ENCODE assay signal across 23 cellular contexts in the genomic region with DNA sequence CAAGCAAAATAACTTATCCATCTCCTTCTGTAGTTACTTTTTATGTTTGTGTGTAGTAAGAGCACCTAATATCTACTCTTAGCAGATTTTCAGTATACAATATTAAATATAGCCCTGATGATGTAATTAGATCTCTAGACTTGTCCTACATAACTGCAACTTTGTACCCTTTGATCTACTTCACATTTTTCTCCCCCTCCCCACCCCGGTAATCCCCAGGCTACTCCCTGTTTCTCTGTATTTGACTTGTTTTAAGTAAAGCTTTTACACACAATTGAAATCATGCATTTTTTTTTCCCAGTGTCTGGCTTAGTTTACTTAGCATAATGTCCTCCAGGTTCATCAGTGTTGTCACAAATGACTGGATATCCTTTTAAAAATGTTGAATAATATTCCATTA.
A peak's percentile ranks its signal among the peaks of the same experiment; 100 is the strongest.
DNase-seq lines count a peak whose midpoint lies in the region; ATAC-seq and TF ChIP-seq lines count a peak whose summit lies in the region.
"Had no signal": no experiment of that assay in that cellular context is flagged by ENCODE, and none has a peak within 500 bp of the region (broad histone marks: within the 10 kb centered on the region; RNA-seq: fewer than 3 reads in every experiment).

No MANE protein-coding gene starts in this region.

- no peak overlapping the region for H2AK5ac ChIP-seq in mesendoderm (ENCODE audit: low read length)

- no peak overlapping the region for H3K4me2 ChIP-seq in mesendoderm (ENCODE audit: low read length)
- H3K4me2 ChIP-seq: BLaER1 treated with 17β-estradiol and CSF1 and Interleukin-3, amounts not matched to agents 10 nM and 100 nM had no signal

- H3K4me1 Mint-ChIP-seq in immature natural killer cell: peaks cover 12 to 32% of the 10 kb centered on the region in 2 donors
- H3K4me1 Mint-ChIP-seq in chondrocyte (ENCODE audit: low read depth): peaks cover 22% of the 10 kb centered on the region

- no peak overlapping the region for H3K18ac ChIP-seq in mesendoderm (ENCODE audit: low read length)

- DNase-seq in GM13976 (ENCODE audit: low spot score) (peak; percentile 18), mesendoderm (peak; percentile 20), immature natural killer cell (no peak), NCI-H345 (lab: John Stamatoyannopoulos, UW) (no peak), chondrocyte (ENCODE audit: low spot score) (no peak), cerebellum (ENCODE audit: low spot score) (no peak)
- DNase-seq: AML-193; CD4-positive, alpha-beta T cell; HCEC 1CT; MG63; NCI-H1105 treated with DMSO at 0.1 percent for 48 hours; NCI-H1694; NCI-H2227 treated with DMSO at 0.1 percent for 48 hours; NCI-H510A; NCI-H69; SHP77; T-cell had no signal

- H3K4ac ChIP-seq in mesendoderm (ENCODE audit: low read depth, low read length): no peak overlapping the region

- no peaks in the 10 kb centered on the region for H3K79me1 ChIP-seq in mesendoderm (ENCODE audit: low read length)

- no peak overlapping the region for H3K4me3 Mint-ChIP-seq in immature natural killer cell
- H3K4me3 Mint-ChIP-seq in chondrocyte (ENCODE audit: unreplicated experiment): no peak overlapping the region
- H3K4me3 Mint-ChIP-seq: CD4-positive, alpha-beta T cell; T-cell had no signal

- H3K27me3 Mint-ChIP-seq in immature natural killer cell (ENCODE audit: low read depth in 3 of 3) (peaks cover 0 to 2% (median 0%) of the 10 kb centered on the region in 3 donors), chondrocyte (ENCODE audit: low read depth) (no peaks in the 10 kb centered on the region)
- H3K27me3 Mint-ChIP-seq: CD4-positive, alpha-beta T cell; T-cell had no signal

- H2BK15ac ChIP-seq in mesendoderm (replicated peaks; ENCODE audit: low read depth): no peak overlapping the region

- H3K9ac ChIP-seq in mesendoderm (ENCODE audit: low read length): no peak overlapping the region
- H3K9ac ChIP-seq: BLaER1 treated with 17β-estradiol and CSF1 and Interleukin-3, amounts not matched to agents 10 nM and 100 nM had no signal

- H3K36me3 Mint-ChIP-seq in immature natural killer cell (peaks cover 4 to 5% (median 4%) of the 10 kb centered on the region in 3 donors), chondrocyte (ENCODE audit: low read depth) (peaks cover 4% of the 10 kb centered on the region)

- TF ChIP-seq CTCF in 22Rv1 (IDR thresholded peaks at IDR 0.05) (no peak), GM13976 (IDR thresholded peaks at IDR 0.05; ENCODE audit: borderline replicate concordance, control extremely low read depth, extremely low read depth, insufficient read depth, missing control alignments) (no peak), chondrocyte (IDR thresholded peaks at IDR 0.05) (no peak)

- H3K23ac ChIP-seq in mesendoderm (ENCODE audit: low read length): no peak overlapping the region

- H2BK120ac ChIP-seq in mesendoderm (ENCODE audit: low read depth, low read length): no peak overlapping the region

- peak; percentile 40 for ATAC-seq in HG02759 (IDR thresholded peaks at IDR 0.05; ENCODE audit: unreplicated experiment)
- ATAC-seq: K562, Panc1, T-cell had no signal

- WGBS in mesendoderm (ENCODE audit: extremely low coverage, insufficient coverage, low lambda C conversion rate): no CpG with 5 or more reads among the region's 1 CpG

- H3K27me3 ChIP-seq in mesendoderm (ENCODE audit: insufficient read depth, low read length, poor library complexity): no peaks in the 10 kb centered on the region
- H3K27me3 ChIP-seq: BLaER1 treated with 17β-estradiol and CSF1 and Interleukin-3, amounts not matched to agents 10 nM and 100 nM; MG63 had no signal

- no peaks in the 10 kb centered on the region for H3K9me3 Mint-ChIP-seq in immature natural killer cell
- H3K9me3 Mint-ChIP-seq in chondrocyte (ENCODE audit: low read depth): peaks cover 7% of the 10 kb centered on the region
- H3K9me3 Mint-ChIP-seq: CD4-positive, alpha-beta T cell; T-cell had no signal

- H3K27ac Mint-ChIP-seq in immature natural killer cell: peak overlapping the region in 1 of 6 donors; percentile 53
- H3K27ac Mint-ChIP-seq in chondrocyte (ENCODE audit: unreplicated experiment): no peak overlapping the region
- H3K27ac Mint-ChIP-seq: CD4-positive, alpha-beta T cell; T-cell had no signal

- H4K8ac ChIP-seq in mesendoderm (ENCODE audit: low read depth, low read length): no peak overlapping the region

- no peak overlapping the region for H2BK5ac ChIP-seq in mesendoderm (ENCODE audit: low read length)

- H3K4me1 ChIP-seq in mesendoderm (ENCODE audit: control insufficient read depth, low read depth, low read length): no peaks in the 10 kb centered on the region
- H3K4me1 ChIP-seq: BLaER1 treated with 17β-estradiol and CSF1 and Interleukin-3, amounts not matched to agents 10 nM and 100 nM had no signal

- H3K27ac ChIP-seq in 22Rv1 (peak overlapping the region; percentile 68), mesendoderm (ENCODE audit: low read depth, low read length) (no peak overlapping the region)
- H3K27ac ChIP-seq: BLaER1 treated with 17β-estradiol and CSF1 and Interleukin-3, amounts not matched to agents 10 nM and 100 nM; RWPE1 had no signal

- in situ Hi-C loops in GM13976 (cut with MboI; ENCODE audit: low sequenced_read_pairs, unreplicated experiment): no loop called here

- H3K56ac ChIP-seq in mesendoderm (ENCODE audit: low read length): no peak overlapping the region

- H3K79me2 ChIP-seq in mesendoderm (ENCODE audit: control insufficient read depth, insufficient read depth, low read length): no peaks in the 10 kb centered on the region

- H3K36me3 ChIP-seq in mesendoderm (ENCODE audit: control insufficient read depth, insufficient read depth, low read length): no peaks in the 10 kb centered on the region
- H3K36me3 ChIP-seq: MG63 had no signal

- H4K5ac ChIP-seq in mesendoderm (ENCODE audit: low read length): no peak overlapping the region

- no peak overlapping the region for H3K4me3 ChIP-seq in mesendoderm (ENCODE audit: low read length)
- H3K4me3 ChIP-seq: BLaER1 treated with 17β-estradiol and CSF1 and Interleukin-3, amounts not matched to agents 10 nM and 100 nM; K562; MG63 had no signal

Comparison
In these comparisons a context has a peak if more than half of its experiments do, and no peak if none do; other contexts are left out.
1. DNase-seq: peak in GM13976 (single experiment) and mesendoderm (single experiment); none in immature natural killer cell (0 of 3), NCI-H345 (single experiment), chondrocyte (single experiment) and cerebellum (single experiment).